In genomic region chr20:19861147-19861759, GRCh38 we compare ENCODE assay signal across 22 cellular contexts.
"Had no signal": no experiment of that assay in that cellular context is flagged by ENCODE, and none has a peak within 500 bp of the region (broad histone marks: within the 10 kb centered on the region; RNA-seq: fewer than 3 reads in every experiment).

No MANE protein-coding gene starts in this region.

- H3K4me3 Mint-ChIP-seq: activated CD4-positive, alpha-beta T cell treated with anti-CD3 and anti-CD28 coated beads, Interleukin-2, amount 10 ng/mL, durations not matched to agents 24 days and 14 days; activated CD8-positive, alpha-beta memory T cell treated with anti-CD3 and anti-CD28 coated beads, Interleukin-2, amount 10 ng/mL, durations not matched to agents 7 days and 5 days; activated naive CD4-positive, alpha-beta T cell treated with anti-CD3 and anti-CD28 coated beads, Interleukin-2, amount 10 ng/mL, durations not matched to agents 7 days and 5 days; activated naive CD8-positive, alpha-beta T cell treated with anti-CD3 and anti-CD28 coated beads for 36 hours; activated T-cell treated with anti-CD3 and anti-CD28 coated beads, Interleukin-2, amount 50 U/mL, for 24 hours; IgD-negative memory B cell; T-helper 1 cell treated with Interleukin-12 subunit alpha and Interleukin-12 subunit beta and Interleukin-4 antibody, amounts not matched to agents 30 μg/mL and 1 μg/mL, for 36 hours; WTC11 had no signal

- DNase-seq: activated CD4-positive, alpha-beta T cell treated with anti-CD3 and anti-CD28 coated beads, Interleukin-2, amount 10 ng/mL, durations not matched to agents 24 days and 14 days; activated CD4-positive, alpha-beta T cell treated with anti-CD3 and anti-CD28 coated beads, Interleukin-2, amount 50 U/mL, for 48 hours; activated CD4-positive, CD25-positive, alpha-beta regulatory T cell treated with anti-CD3 and anti-CD28 coated beads, Interleukin-2, amount 50 U/mL, for 72 hours; activated CD8-positive, alpha-beta memory T cell treated with anti-CD3 and anti-CD28 coated beads, Interleukin-2, amount 10 ng/mL, durations not matched to agents 7 days and 5 days; activated gamma-delta T cell treated with Interleukin-2 at 50 U/mL for 16 hours; activated naive CD4-positive, alpha-beta T cell treated with anti-CD3 and anti-CD28 coated beads, Interleukin-2, amount 10 ng/mL, durations not matched to agents 7 days and 5 days; activated naive CD8-positive, alpha-beta T cell treated with anti-CD3 and anti-CD28 coated beads for 36 hours; activated T-cell treated with anti-CD3 and anti-CD28 coated beads, Interleukin-2, amount 50 U/mL, for 24 hours; KG1; NCI-H1092; NCI-H1417; NCI-H1694; NCI-H2029; NCI-H345; NCI-H510A; NCI-H526 treated with DMSO at 0.1 percent for 48 hours; NK-92 treated with Interleukin-12 subunit alpha and Interleukin-12 subunit beta, amount 100 ng/mL, for 24 hours; PC-3; SHP77 treated with DMSO at 0.1 percent for 48 hours had no signal

- H3K9me3 Mint-ChIP-seq: activated T-cell treated with anti-CD3 and anti-CD28 coated beads, Interleukin-2, amount 50 U/mL, for 24 hours; T-helper 1 cell treated with Interleukin-12 subunit alpha and Interleukin-12 subunit beta and Interleukin-4 antibody, amounts not matched to agents 30 μg/mL and 1 μg/mL, for 36 hours had no signal

- H3K27me3 Mint-ChIP-seq: activated CD4-positive, alpha-beta T cell treated with anti-CD3 and anti-CD28 coated beads, Interleukin-2, amount 10 ng/mL, durations not matched to agents 24 days and 14 days; activated naive CD4-positive, alpha-beta T cell treated with anti-CD3 and anti-CD28 coated beads, Interleukin-2, amount 10 ng/mL, durations not matched to agents 7 days and 5 days had no signal

- H3K36me3 Mint-ChIP-seq: activated CD8-positive, alpha-beta memory T cell treated with anti-CD3 and anti-CD28 coated beads, Interleukin-2, amount 10 ng/mL, durations not matched to agents 7 days and 5 days; activated naive CD4-positive, alpha-beta T cell treated with anti-CD3 and anti-CD28 coated beads, Interleukin-2, amount 10 ng/mL, durations not matched to agents 7 days and 5 days; activated naive CD8-positive, alpha-beta T cell treated with anti-CD3 and anti-CD28 coated beads for 36 hours; IgD-negative memory B cell; WTC11 had no signal

- H3K4me1 Mint-ChIP-seq: activated CD4-positive, alpha-beta T cell treated with anti-CD3 and anti-CD28 coated beads, Interleukin-2, amount 10 ng/mL, durations not matched to agents 24 days and 14 days; activated naive CD4-positive, alpha-beta T cell treated with anti-CD3 and anti-CD28 coated beads, Interleukin-2, amount 10 ng/mL, durations not matched to agents 7 days and 5 days; activated naive CD8-positive, alpha-beta T cell treated with anti-CD3 and anti-CD28 coated beads for 36 hours; WTC11 had no signal

- H3K27ac Mint-ChIP-seq: activated CD4-positive, alpha-beta T cell treated with anti-CD3 and anti-CD28 coated beads, Interleukin-2, amount 10 ng/mL, durations not matched to agents 24 days and 14 days; activated CD8-positive, alpha-beta memory T cell treated with anti-CD3 and anti-CD28 coated beads, Interleukin-2, amount 10 ng/mL, durations not matched to agents 7 days and 5 days; activated naive CD4-positive, alpha-beta T cell treated with anti-CD3 and anti-CD28 coated beads, Interleukin-2, amount 10 ng/mL, durations not matched to agents 7 days and 5 days; activated naive CD8-positive, alpha-beta T cell treated with anti-CD3 and anti-CD28 coated beads for 36 hours; activated T-cell treated with anti-CD3 and anti-CD28 coated beads, Interleukin-2, amount 50 U/mL, for 24 hours; IgD-negative memory B cell; T-helper 1 cell treated with Interleukin-12 subunit alpha and Interleukin-12 subunit beta and Interleukin-4 antibody, amounts not matched to agents 30 μg/mL and 1 μg/mL, for 36 hours; WTC11 had no signal

- ATAC-seq: activated CD8-positive, alpha-beta memory T cell treated with anti-CD3 and anti-CD28 coated beads, Interleukin-2, amount 10 ng/mL, durations not matched to agents 7 days and 5 days; PC-3; WTC11 had no signal
